ENCODE assay signal across 9 cellular contexts in the genomic region with DNA sequence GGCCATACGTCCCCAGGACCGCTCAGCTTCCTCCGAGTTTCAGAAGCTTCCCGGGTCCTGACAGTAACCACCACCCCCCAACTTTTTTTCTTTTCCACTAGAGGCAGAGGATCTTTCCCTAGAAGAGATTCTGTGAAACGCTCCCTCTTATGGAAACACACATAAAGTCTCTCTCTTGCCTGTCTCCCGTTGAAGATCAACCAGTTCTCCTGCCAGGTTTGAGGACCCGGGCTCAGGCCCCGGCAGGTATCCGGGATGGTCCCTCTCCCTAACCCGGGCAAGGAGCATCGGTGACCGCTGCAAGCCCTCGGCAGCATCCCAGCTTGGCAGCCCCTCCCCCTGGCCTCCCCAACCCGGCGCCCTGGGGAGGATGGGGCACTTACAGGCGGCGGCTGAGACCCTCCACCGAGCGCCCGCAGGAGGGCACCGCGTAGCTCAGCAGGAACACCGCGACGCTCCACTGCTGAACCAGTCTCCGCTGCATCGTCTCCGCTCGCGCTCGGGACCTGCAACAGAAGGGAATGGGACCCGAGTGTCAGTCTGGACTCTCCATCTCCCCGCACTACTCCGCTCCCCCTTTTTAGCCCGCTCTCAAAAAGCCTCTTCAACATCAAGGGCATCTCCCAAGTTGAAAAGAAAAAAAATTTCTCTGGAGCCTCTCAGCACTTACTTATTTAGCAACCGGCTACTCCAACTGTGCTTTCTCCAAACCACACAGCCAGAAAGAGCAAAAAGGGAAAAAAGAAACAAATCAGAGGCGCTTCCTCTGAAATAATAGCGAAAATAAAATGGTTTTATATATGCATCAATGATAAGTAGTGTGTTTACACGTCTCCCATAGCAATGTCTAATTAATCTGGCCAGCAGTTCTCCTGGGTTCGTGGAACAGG. TPM values are rescaled to one million over a fixed set of nuclear protein-coding genes. Genes with fewer than 3 reads are reported as not detected.
DNase-seq lines count a peak whose midpoint lies in the region; ATAC-seq, FAIRE-seq and TF ChIP-seq lines count a peak whose summit lies in the region.
"Had no signal": no experiment of that assay in that cellular context is flagged by ENCODE, and none has a peak within 500 bp of the region (broad histone marks: within the 10 kb centered on the region; RNA-seq: fewer than 3 reads in every experiment).

No MANE protein-coding gene starts in this region.

- peaks cover 20% of the 10 kb centered on the region for H3K27me3 Mint-ChIP-seq in memory B cell

- peak overlapping the region; percentile 82 for H3K4me3 Mint-ChIP-seq in memory B cell

- TF ChIP-seq EP300 in transverse colon (IDR thresholded peaks at IDR 0.05; ENCODE audit: low read depth), result no peak

- in situ Hi-C loops in transverse colon (cut with MboI; ENCODE audit: low pct_ligation_motif_present in 1 of 4, low pct_unique_long_range_greater_than_20kb in 1 of 4, low sequenced_read_pairs in 3 of 4), result no loop called here

- ATAC-seq in memory B cell (ENCODE audit: low read depth), result no peak

- POLR2A ChIA-PET in PC-9 (lab: Charles Lee; ENCODE audit: unreplicated experiment), result interaction anchor here (0.5 to 0.7 kb wide), 2 partner anchors 11 to 319 kb away, joined by 3 to 5 read pairs; no protein-coding TSS in a partner anchor

- CTCF ChIA-PET in PC-9 (lab: Charles Lee), result interaction anchor here (0.6 to 1.0 kb wide), 4 partner anchors 28 to 800 kb away, joined by 3 to 4 read pairs (median 4); no protein-coding TSS in a partner anchor

- no peak overlapping the region for H3K9ac ChIP-seq in duodenal mucosa (ENCODE audit: low read depth in 1 of 2, low read length in 2 of 2)

- H3K4me1 ChIP-seq in PC-9 (replicated peaks; ENCODE audit: insufficient read depth), result peaks cover 42% of the 10 kb centered on the region
- H3K4me1 ChIP-seq in duodenal mucosa (ENCODE audit: control insufficient read depth in 1 of 2, insufficient read depth in 2 of 2, low read length in 2 of 2), result peaks cover 12 to 14% of the 10 kb centered on the region in 2 donors
- H3K4me1 ChIP-seq in transverse colon, result peaks cover 0 to 21% (median 13%) of the 10 kb centered on the region in 4 donors

- no peak for FAIRE-seq in GM12892 (lab: Jason Lieb, UNC)

- H3K27me3 ChIP-seq in PC-9 (ENCODE audit: insufficient read depth, low read depth), result no peaks in the 10 kb centered on the region
- peaks cover 59 to 85% of the 10 kb centered on the region in 2 donors for H3K27me3 ChIP-seq in duodenal mucosa (ENCODE audit: control insufficient read depth in 1 of 2, insufficient read depth in 2 of 2, low read length in 2 of 2)
- peaks cover 96% of the 10 kb centered on the region for H3K27me3 ChIP-seq in transverse colon

- H4K20me1 ChIP-seq in PC-9 (ENCODE audit: insufficient read depth), result no peaks in the 10 kb centered on the region

- peaks cover 12% of the 10 kb centered on the region for H3F3A ChIP-seq in PC-9 (ENCODE audit: insufficient read depth, low read depth)

- H3K9me3 ChIP-seq in PC-9 (ENCODE audit: insufficient read depth, low read depth) (no peaks in the 10 kb centered on the region; the same call in 1 of the 2 replicates), duodenal mucosa (ENCODE audit: control insufficient read depth in 1 of 2, low read length in 2 of 2) (no peaks in the 10 kb centered on the region), transverse colon (no peaks in the 10 kb centered on the region)

- H3K4me1 Mint-ChIP-seq in memory B cell, result peaks cover 12% of the 10 kb centered on the region

- H3K36me3 ChIP-seq in PC-9 (ENCODE audit: low read depth) (no peaks in the 10 kb centered on the region), duodenal mucosa (ENCODE audit: control insufficient read depth in 1 of 2, insufficient read depth in 2 of 2, low read length in 2 of 2) (no peaks in the 10 kb centered on the region), transverse colon (no peaks in the 10 kb centered on the region)

- H2AFZ ChIP-seq in PC-9, result peak overlapping the region; percentile 89

- H3K79me2 ChIP-seq in PC-9 (ENCODE audit: low read depth), result no peaks in the 10 kb centered on the region

- BruUV-seq in PC-9 (replicated peaks; lab: Mats Ljungman, UMichigan), result TSS peak; percentile 39

- DNase-seq in NCI-H82 (lab: John Stamatoyannopoulos, UW) (peak; percentile 33), NCI-H82 treated with DMSO at 0.1 percent for 48 hours (lab: John Stamatoyannopoulos, UW; ENCODE audit: unreplicated experiment) (no peak), PC-9 (peak in 1 of 2 experiments; percentile 29), memory B cell (ENCODE audit: low spot score in 2 of 2) (no peak), transverse colon (no peak), UCSD-AML1 (lab: John Stamatoyannopoulos, UW; ENCODE audit: unreplicated experiment) (no peak), GM12892 (ENCODE audit: insufficient read length) (no peak)
- DNase-seq: DND-41 had no signal

- H3K9me2 ChIP-seq in PC-9 (ENCODE audit: insufficient read depth), result no peaks in the 10 kb centered on the region

- 6 to 7% methylated on average over 8 to 40 of the region's 40 CpGs for WGBS in transverse colon (ENCODE audit: low coverage in 1 of 2), 2 donors

- TF ChIP-seq POLR2A in transverse colon (IDR thresholded peaks at IDR 0.05) (no peak), GM12892 (IDR thresholded peaks at IDR 0.05; ENCODE audit: low read depth, low read length) (no peak)

- intact Hi-C loops in PC-9 (cut with micrococcal nuclease; ENCODE audit: unreplicated experiment) (loop anchor here (1.0 to 10.0 kb wide), 6 partner anchors 163 to 906 kb away; a partner anchor contains a TSS), transverse colon (cut with DNase I; ENCODE audit: low total_unique reads) (no loop called here)

- peak overlapping the region; percentile 33 for H3K27ac ChIP-seq in PC-9
- no peak overlapping the region for H3K27ac ChIP-seq in duodenal mucosa (ENCODE audit: low read depth, low read length)
- peak overlapping the region; percentile 10 to 53 (median 38) for H3K27ac ChIP-seq in transverse colon

- H3K4me2 ChIP-seq in PC-9, result peak overlapping the region; percentile 81

- H3K27ac Mint-ChIP-seq in memory B cell, result no peak overlapping the region

- no peaks in the 10 kb centered on the region for H3K9me3 Mint-ChIP-seq in memory B cell

- H3K36me3 Mint-ChIP-seq in memory B cell, result no peaks in the 10 kb centered on the region

- TF ChIP-seq CTCF in PC-9 (conservative IDR thresholded peaks at IDR 0.05) (no peak), transverse colon (IDR thresholded peaks at IDR 0.05) (no peak)

- H3K4me3 ChIP-seq in PC-9, result peak overlapping the region; percentile 65
- peak overlapping the region; percentile 43 to 70 for H3K4me3 ChIP-seq in duodenal mucosa (ENCODE audit: low read depth in 1 of 2, low read length in 2 of 2)
- peak overlapping the region in 3 of 4 donors; percentile 27 to 67 (median 42) for H3K4me3 ChIP-seq in transverse colon

RNA-seq across cellular contexts. Expression of a gene that starts 3.3 kb away (rescaled TPM):
- total RNA-seq in PC-9 (2021) (1.6 and 1.9 TPM in 2 replicates), transverse colon (under 1 TPM in 2 of 4 donors, not detected in 2; 0.68 to 0.79 TPM)
- polyA plus RNA-seq in GM12892 (2012; ENCODE audit: missing spikeins), result not detected
